In the genomic region with DNA sequence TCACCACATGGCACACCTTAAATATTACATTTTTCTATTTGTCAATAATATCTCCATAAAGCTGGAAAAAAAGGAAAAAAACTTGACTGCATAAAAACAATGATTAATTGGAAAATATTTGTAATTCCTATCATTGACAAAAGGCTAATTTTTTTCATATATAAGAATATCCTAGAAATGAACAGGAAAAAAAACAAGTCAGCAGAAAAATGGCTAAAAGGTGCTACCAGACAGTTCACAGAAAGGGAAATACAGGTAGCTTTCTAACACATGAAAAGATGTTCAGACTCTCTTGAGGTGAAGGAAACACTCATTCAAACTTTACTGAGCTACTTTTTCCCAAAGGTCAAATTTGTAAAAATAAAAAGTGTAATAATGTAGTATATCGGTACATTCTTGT, we compare ENCODE assay signal across 27 cellular contexts.
"Had no signal": no experiment of that assay in that cellular context is flagged by ENCODE, and none has a peak within 500 bp of the region (broad histone marks: within the 10 kb centered on the region; RNA-seq: fewer than 3 reads in every experiment).

No MANE protein-coding gene starts in this region.

- H3K27me3 ChIP-seq: stomach, suprapubic skin, testis, thyroid gland, tibial artery, tibial nerve, transverse colon, upper lobe of left lung, upper lobe of right lung, uterus, vagina had no signal

- H3K4me3 ChIP-seq: stomach, suprapubic skin, testis, thoracic aorta, thyroid gland, tibial artery, tibial nerve, transverse colon, upper lobe of left lung, upper lobe of right lung, uterus, vagina had no signal

- H3K27ac ChIP-seq: stomach, suprapubic skin, testis, thoracic aorta, thyroid gland, tibial artery, tibial nerve, transverse colon, upper lobe of left lung, upper lobe of right lung, uterus, vagina had no signal

- DNase-seq: stimulated activated CD4-positive, alpha-beta T cell treated with anti-CD3 and anti-CD28 coated beads, Interleukin-2, amount 100 ng/mL, for 48 hours; stimulated activated CD4-positive, alpha-beta T cell treated with anti-CD3 and anti-CD28 coated beads, Interleukin-4, amount 100 ng/mL, for 1 hour; stimulated activated CD4-positive, alpha-beta T cell treated with anti-CD3 and anti-CD28 coated beads, Interleukin-4, amount 100 ng/mL, for 24 hours; stimulated activated CD4-positive, alpha-beta T cell treated with anti-CD3 and anti-CD28 coated beads, Interleukin-4, amount 100 ng/mL, for 4 hours; stimulated activated CD8-positive, alpha-beta memory T cell treated with anti-CD3 and anti-CD28 coated beads, Interleukin-4, amount 100 ng/mL, for 48 hours; stimulated activated naive B cell treated with anti-CD40 and anti-IgM and Interleukin-4, amounts not matched to agents 10 μg/mL and 1 μg/mL and 100 μg/mL, for 72 hours; stimulated activated naive CD4-positive, alpha-beta T cell; stimulated activated naive CD4-positive, alpha-beta T cell treated with Interleukin-2 at 50 U/mL for 16 hours; stimulated activated naive CD8-positive, alpha-beta T cell treated with anti-CD3 and anti-CD28 coated beads, Interleukin-15, amount 100 ng/mL, for 72 hours; stimulated activated naive CD8-positive, alpha-beta T cell treated with anti-CD3 and anti-CD28 coated beads, Interleukin-15, Interleukin-2, amounts not matched to agents 100 U/mL and 50 U/mL, for 24 hours; stomach; substantia nigra; testis; thyroid gland; tibial artery; transverse colon; trophoblast cell; upper lobe of left lung; upper lobe of right lung; uterus had no signal

- ATAC-seq: stimulated activated effector memory CD8-positive, alpha-beta T cell treated with anti-CD3 and anti-CD28 coated beads, Interleukin-12 subunit alpha, Interleukin-12 subunit beta, amount 100 ng/mL, for 72 hours; stimulated activated memory B cell treated with anti-CD40 and anti-IgM and Interleukin-4, amounts not matched to agents 10 μg/mL and 1 μg/mL and 100 μg/mL, for 72 hours; stimulated activated naive B cell treated with anti-CD40 and anti-IgM and Interleukin-4, amounts not matched to agents 10 μg/mL and 1 μg/mL and 100 μg/mL, for 72 hours; stimulated activated naive CD8-positive, alpha-beta T cell treated with anti-CD3 and anti-CD28 coated beads, Interleukin-15, amount 100 ng/mL, for 72 hours; stimulated activated naive CD8-positive, alpha-beta T cell treated with anti-CD3 and anti-CD28 coated beads, Interleukin-15, Interleukin-2, amounts not matched to agents 100 U/mL and 50 U/mL, for 24 hours; upper lobe of right lung had no signal

- FAIRE-seq: urothelium cell line had no signal

- H3K36me3 ChIP-seq: stomach, suprapubic skin, thoracic aorta, thyroid gland, tibial artery, tibial nerve, transverse colon, upper lobe of left lung, upper lobe of right lung, uterus, vagina had no signal

- H3K4me1 ChIP-seq: suprapubic skin, testis, transverse colon, upper lobe of left lung, upper lobe of right lung, uterus, vagina had no signal

- H3K9me3 ChIP-seq: suprapubic skin, testis, thoracic aorta, thyroid gland, transverse colon, upper lobe of right lung, uterus, vagina had no signal
